Comparison of ENCODE assay signal across 8 cellular contexts in the genomic region with DNA sequence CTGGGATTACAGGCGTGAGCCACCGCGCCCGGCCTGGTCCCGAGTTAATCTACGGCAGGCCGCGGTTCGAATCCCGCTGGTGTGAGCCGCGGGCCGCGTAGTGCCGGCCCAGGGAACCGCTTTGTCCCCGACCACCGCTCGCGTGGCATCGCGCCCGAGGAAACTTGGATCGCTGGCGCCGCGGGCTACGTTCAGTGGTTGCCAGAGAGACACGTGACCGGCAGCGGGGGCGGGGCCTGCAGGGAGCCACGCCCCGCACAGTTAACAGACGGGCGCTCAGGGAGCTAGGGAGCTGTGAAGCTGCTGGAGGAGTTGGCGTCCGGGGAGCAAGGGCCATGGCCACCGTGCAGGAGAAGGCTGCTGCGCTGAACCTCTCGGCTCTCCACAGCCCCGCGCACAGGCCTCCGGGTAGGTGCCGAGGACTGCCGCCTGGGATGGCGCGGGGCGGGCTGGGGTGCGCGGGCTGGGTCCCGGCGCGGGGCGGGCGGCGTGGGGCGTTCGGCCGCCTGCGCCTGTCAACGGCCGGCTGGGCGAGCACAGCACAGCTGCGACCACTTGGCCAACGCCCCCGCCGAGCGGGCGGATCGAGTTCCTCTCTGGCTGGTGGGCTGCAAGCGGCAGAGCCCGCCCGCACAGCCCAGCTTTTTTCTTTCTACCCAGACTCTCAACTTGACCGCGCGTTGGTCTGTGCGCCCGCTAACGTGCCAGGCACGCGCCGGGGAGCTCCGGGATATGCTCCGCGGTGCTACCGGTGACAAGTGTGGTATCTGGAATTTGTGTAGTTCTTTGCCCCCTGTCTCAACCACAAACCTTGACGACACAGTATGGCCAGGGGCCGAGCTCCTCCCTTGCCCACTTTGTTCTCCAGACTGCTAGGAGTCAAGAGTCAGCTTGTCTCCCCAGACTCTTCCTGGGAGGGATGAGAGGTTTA. TPM values are rescaled to one million over a fixed set of nuclear protein-coding genes. Genes with fewer than 3 reads are reported as not detected.
DNase-seq lines count a peak whose midpoint lies in the region; ATAC-seq and TF ChIP-seq lines count a peak whose summit lies in the region.

A gene (plus strand): TSS at position 258 of the 931 bp plus-strand sequence. CDS start 78 bp downstream, at position 336.

- peak within 1 kb of the TSS; percentile 27 for H3K27ac Mint-ChIP-seq in activated naive CD4-positive, alpha-beta T cell treated with anti-CD3 and anti-CD28 coated beads, Interleukin-2, amount 50 U/mL, for 24 hours

- TF ChIP-seq CTCF in omental fat pad (IDR thresholded peaks at IDR 0.05), result no peak

- intact Hi-C loops in Right ventricle myocardium inferior (cut with DNase I), result no loop called here

- peak within 1 kb of the TSS; percentile 88 for H3K4me3 Mint-ChIP-seq in activated naive CD4-positive, alpha-beta T cell treated with anti-CD3 and anti-CD28 coated beads, Interleukin-2, amount 50 U/mL, for 24 hours

- H3K36me3 Mint-ChIP-seq in activated naive CD4-positive, alpha-beta T cell treated with anti-CD3 and anti-CD28 coated beads, Interleukin-2, amount 50 U/mL, for 24 hours, result no peaks in the 10 kb centered on the region

- ATAC-seq in GM21825 (IDR thresholded peaks at IDR 0.05; ENCODE audit: unreplicated experiment) (peak; percentile 73), Right ventricle myocardium inferior (peak; percentile 97), omental fat pad (ENCODE audit: low FRiP score) (peak; percentile 94)

- DNase-seq in Daoy (ENCODE audit: low read depth) (peak; percentile 94), M059J (ENCODE audit: low read depth) (peak; percentile 95), SK-N-DZ (ENCODE audit: low spot score) (peak; percentile 90), Right ventricle myocardium inferior (ENCODE audit: missing footprints) (peak; percentile 92), omental fat pad (ENCODE audit: low spot score) (peak; percentile 83), superior temporal gyrus (ENCODE audit: extremely low spot score) (peak; percentile 92)

- peaks cover 56% of the 10 kb centered on the region for H3K4me1 Mint-ChIP-seq in activated naive CD4-positive, alpha-beta T cell treated with anti-CD3 and anti-CD28 coated beads, Interleukin-2, amount 50 U/mL, for 24 hours

- no peaks in the 10 kb centered on the region for H3K9me3 Mint-ChIP-seq in activated naive CD4-positive, alpha-beta T cell treated with anti-CD3 and anti-CD28 coated beads, Interleukin-2, amount 50 U/mL, for 24 hours

- H3K27me3 Mint-ChIP-seq in activated naive CD4-positive, alpha-beta T cell treated with anti-CD3 and anti-CD28 coated beads, Interleukin-2, amount 50 U/mL, for 24 hours, result peaks cover 3% of the 10 kb centered on the region

RNA-seq across cellular contexts. Expression of the gene that starts here (rescaled TPM):
- 10.5 and 16.4 TPM in 2 replicates for total RNA-seq in Daoy (2014; rRNA removed; shearing (Covaris generic))
- total RNA-seq in M059J (2014; rRNA removed; shearing (Covaris generic)), result 36.3 and 39.6 TPM in 2 replicates
- polyA plus RNA-seq in SK-N-DZ (2014; cell fraction: cytosol; rRNA removed), result 6.1 and 8.6 TPM in 2 replicates
- 21.0 and 30.8 TPM in 2 replicates for polyA plus RNA-seq in SK-N-DZ (2014; cell fraction: nucleus; rRNA removed)
- total RNA-seq in Right ventricle myocardium inferior, result 0.49 TPM
- 1 to 10 TPM in 1 of 4 donors, under 1 TPM in 3; 0.46 to 1.8 (median 0.87) TPM for total RNA-seq in omental fat pad

Comparison
In these comparisons a context has a peak if more than half of its experiments do, and no peak if none do; other contexts are left out.
1. Peak in every context shown above with its lines: DNase-seq and ATAC-seq.
2. Peak in DNase-seq and ATAC-seq in Right ventricle myocardium inferior; RNA of the gene not detected or under 1 TPM.